In genomic region chr7:149147730-149148653, GRCh38 we compare ENCODE assay signal across 8 cellular contexts. TPM values are rescaled to one million over a fixed set of nuclear protein-coding genes. Genes with fewer than 3 reads are reported as not detected.
DNase-seq lines count a peak whose midpoint lies in the region; ATAC-seq and TF ChIP-seq lines count a peak whose summit lies in the region.

No MANE protein-coding gene starts in this region.

- H3K27me3 ChIP-seq in CD8-positive, alpha-beta T cell (ENCODE audit: insufficient read depth, low read length): no peaks in the 10 kb centered on the region
- H3K27me3 ChIP-seq in heart left ventricle: no peaks in the 10 kb centered on the region
- H3K27me3 ChIP-seq in parathyroid adenoma (ENCODE audit: control insufficient read depth, insufficient read depth, low read length): no peaks in the 10 kb centered on the region
- no peaks in the 10 kb centered on the region for H3K27me3 ChIP-seq in uterus

- no peaks in the 10 kb centered on the region for H3K27me3 Mint-ChIP-seq in CD8-positive, alpha-beta T cell (ENCODE audit: low read depth)
- no peaks in the 10 kb centered on the region for H3K27me3 Mint-ChIP-seq in activated naive CD8-positive, alpha-beta T cell treated with anti-CD3 and anti-CD28 coated beads, Interleukin-2, amount 50 U/mL, for 24 hours

- peak overlapping the region; percentile 100 for H3K4me3 ChIP-seq in CD8-positive, alpha-beta T cell (ENCODE audit: low read depth, low read length)
- peak overlapping the region; percentile 70 to 98 (median 86) for H3K4me3 ChIP-seq in heart left ventricle
- H3K4me3 ChIP-seq in parathyroid adenoma (ENCODE audit: low read depth, low read length): peak overlapping the region; percentile 88
- H3K4me3 ChIP-seq in uterus: peak overlapping the region; percentile 48 to 78

- no peak for TF ChIP-seq CTCF in CD8-positive, alpha-beta T cell (IDR thresholded peaks at IDR 0.05)
- no peak for TF ChIP-seq CTCF in heart left ventricle (IDR thresholded peaks at IDR 0.05)
- no peak for TF ChIP-seq CTCF in parathyroid adenoma (IDR thresholded peaks at IDR 0.05)
- no peak for TF ChIP-seq CTCF in uterus (IDR thresholded peaks at IDR 0.05)

- H3K36me3 Mint-ChIP-seq in CD8-positive, alpha-beta T cell: peaks cover 7% of the 10 kb centered on the region
- peaks cover 7% of the 10 kb centered on the region for H3K36me3 Mint-ChIP-seq in activated naive CD8-positive, alpha-beta T cell treated with anti-CD3 and anti-CD28 coated beads, Interleukin-2, amount 50 U/mL, for 24 hours (ENCODE audit: low read depth)

- peaks cover 23% of the 10 kb centered on the region for H3K4me1 ChIP-seq in CD8-positive, alpha-beta T cell (ENCODE audit: insufficient read depth, low read length)
- peaks cover 0 to 28% (median 13%) of the 10 kb centered on the region in 12 donors for H3K4me1 ChIP-seq in heart left ventricle
- no peaks in the 10 kb centered on the region for H3K4me1 ChIP-seq in parathyroid adenoma
- H3K4me1 ChIP-seq in uterus: no peaks in the 10 kb centered on the region

- POLR2A ChIA-PET in CD8-positive, alpha-beta T cell (lab: Charles Lee): interaction anchor here (0.9 to 3.9 kb wide), 15 partner anchors 9 to 450 kb away, joined by 3 to 61 read pairs (median 4); partner anchors contain the start of genes CUL1, PDIA4, ZNF282 and ZNF425

- 0% methylated on average over 13 to 87 of the region's 87 CpGs for WGBS in heart left ventricle, 4 donors

- peak overlapping the region; percentile 70 for H3K27ac ChIP-seq in CD8-positive, alpha-beta T cell (ENCODE audit: low read depth, low read length)
- H3K27ac ChIP-seq in heart left ventricle (peak overlapping the region; percentile 62 to 95 (median 89)), parathyroid adenoma (peak overlapping the region; percentile 71), uterus (peak overlapping the region; percentile 77 to 86)

- peak overlapping the region; percentile 83 for H3K27ac Mint-ChIP-seq in CD8-positive, alpha-beta T cell
- peak overlapping the region; percentile 72 for H3K27ac Mint-ChIP-seq in activated naive CD8-positive, alpha-beta T cell treated with anti-CD3 and anti-CD28 coated beads, Interleukin-2, amount 50 U/mL, for 24 hours

- CTCF ChIA-PET in CD8-positive, alpha-beta T cell (lab: Charles Lee): interaction anchor here (0.7 to 3.3 kb wide), 22 partner anchors 9 to 339 kb away, joined by 3 to 24 read pairs (median 4); partner anchors contain the start of genes ZNF282, ZNF425, ZNF783 and ZNF786

- peak overlapping the region; percentile 89 for H3K4me3 Mint-ChIP-seq in CD8-positive, alpha-beta T cell
- H3K4me3 Mint-ChIP-seq in activated naive CD8-positive, alpha-beta T cell treated with anti-CD3 and anti-CD28 coated beads, Interleukin-2, amount 50 U/mL, for 24 hours: peak overlapping the region; percentile 96

- no peaks in the 10 kb centered on the region for H3K9me3 Mint-ChIP-seq in CD8-positive, alpha-beta T cell
- no peaks in the 10 kb centered on the region for H3K9me3 Mint-ChIP-seq in activated naive CD8-positive, alpha-beta T cell treated with anti-CD3 and anti-CD28 coated beads, Interleukin-2, amount 50 U/mL, for 24 hours

- peaks cover 38% of the 10 kb centered on the region for H3K79me2 ChIP-seq in parathyroid adenoma

- no peaks in the 10 kb centered on the region for H3K9me3 ChIP-seq in CD8-positive, alpha-beta T cell (ENCODE audit: low read length)
- no peaks in the 10 kb centered on the region for H3K9me3 ChIP-seq in heart left ventricle
- no peaks in the 10 kb centered on the region for H3K9me3 ChIP-seq in parathyroid adenoma (ENCODE audit: control insufficient read depth, low read length)
- no peaks in the 10 kb centered on the region for H3K9me3 ChIP-seq in uterus

- H3K4me1 Mint-ChIP-seq in CD8-positive, alpha-beta T cell (ENCODE audit: low read depth): peaks cover 35% of the 10 kb centered on the region
- peaks cover 35% of the 10 kb centered on the region for H3K4me1 Mint-ChIP-seq in activated naive CD8-positive, alpha-beta T cell treated with anti-CD3 and anti-CD28 coated beads, Interleukin-2, amount 50 U/mL, for 24 hours

- no peaks in the 10 kb centered on the region for H3K36me3 ChIP-seq in CD8-positive, alpha-beta T cell (ENCODE audit: insufficient read depth, low read length)
- H3K36me3 ChIP-seq in heart left ventricle (no peaks in the 10 kb centered on the region), parathyroid adenoma (ENCODE audit: control insufficient read depth, insufficient read depth, low read length) (no peaks in the 10 kb centered on the region), uterus (no peaks in the 10 kb centered on the region)

- peak overlapping the region; percentile 87 for H3K4me2 ChIP-seq in parathyroid adenoma (ENCODE audit: low read length)

- ATAC-seq in CD8-positive, alpha-beta T cell: peak; percentile 54
- ATAC-seq in GM19438 (IDR thresholded peaks at IDR 0.05; ENCODE audit: low read depth, unreplicated experiment) (peak; percentile 30), HG03520 (IDR thresholded peaks at IDR 0.05; ENCODE audit: unreplicated experiment) (peak; percentile 22), heart left ventricle (peak in 3 of 4 donors; percentile 53 to 64 (median 58))
- ATAC-seq in activated naive CD8-positive, alpha-beta T cell treated with anti-CD3 and anti-CD28 coated beads, Interleukin-2, amount 50 U/mL, for 24 hours: peak; percentile 47

- H3K9ac ChIP-seq in parathyroid adenoma: peak overlapping the region; percentile 61

- H2AFZ ChIP-seq in parathyroid adenoma: peak overlapping the region; percentile 91

- DNase-seq in CD8-positive, alpha-beta T cell: peak in 6 of 7 experiments; percentile 29 to 70 (median 57)
- DNase-seq in SK-N-DZ (ENCODE audit: low spot score): peak; percentile 44
- DNase-seq in activated naive CD8-positive, alpha-beta T cell treated with anti-CD3 and anti-CD28 coated beads, Interleukin-2, amount 50 U/mL, for 24 hours: peak; percentile 69
- peak; percentile 37 to 83 (median 52) for DNase-seq in heart left ventricle
- peak in 1 of 2 donors; percentile 35 for DNase-seq in uterus

- intact Hi-C loops in CD8-positive, alpha-beta T cell (cut with DNase I, micrococcal nuclease): loop anchor here (1.0 to 10.0 kb wide), 15 partner anchors 22 to 1577 kb away; partner anchors contain the start of genes PDIA4 (in 2 of the 2), ZNF212 (in 2 of the 2), ZNF282 (in 2 of the 2) and ZNF425 (in 2 of the 2)
- intact Hi-C loops in heart left ventricle (cut with DNase I): loop anchor here in 4 of 10 donors (1.0 to 2.0 kb wide), 2 partner anchors 21 to 22 kb away; partner anchors contain the start of gene ZNF425 (in 4 of the 4)
- intact Hi-C loops in uterus (cut with DNase I; ENCODE audit: low total_unique reads): no loop called here

- TF ChIP-seq POLR2A in heart left ventricle (IDR thresholded peaks at IDR 0.05) (no peak), uterus (IDR thresholded peaks at IDR 0.05) (no peak)

RNA-seq across cellular contexts. Expression of gene ZNF398, which starts 0.7 kb away (rescaled TPM):
- total RNA-seq in CD8-positive, alpha-beta T cell: 10 to 100 TPM; 12.9 to 15.1 TPM
- polyA plus RNA-seq in SK-N-DZ (2014; cell fraction: cytosol; rRNA removed): 8.1 and 12.5 TPM in 2 replicates
- polyA plus RNA-seq in SK-N-DZ (2014; cell fraction: nucleus; rRNA removed): 7.0 and 9.4 TPM in 2 replicates
- total RNA-seq in heart left ventricle: 10 to 100 TPM in 3 of 9 donors, 1 to 10 TPM in 6; 6.5 to 14.4 (median 8.9) TPM
- 1 to 10 TPM; 2.1 to 4.9 TPM for polyA plus RNA-seq in heart left ventricle
- 10 to 100 TPM in 3 of 4 donors, 1 to 10 TPM in 1; 7.6 to 22.6 (median 16.5) TPM for total RNA-seq in uterus

RNA-seq across cellular contexts. Expression of gene ZNF425, which starts 21.9 kb away (rescaled TPM):
- under 1 TPM; 0.52 to 0.56 TPM for total RNA-seq in CD8-positive, alpha-beta T cell
- polyA plus RNA-seq in SK-N-DZ (2014; cell fraction: cytosol; rRNA removed): 2.9 and 3.3 TPM in 2 replicates
- polyA plus RNA-seq in SK-N-DZ (2014; cell fraction: nucleus; rRNA removed): 0.83 and 1.5 TPM in 2 replicates
- total RNA-seq in heart left ventricle (1 to 10 TPM in 3 of 9 donors, under 1 TPM in 6; 0.21 to 1.6 (median 0.92) TPM), uterus (1 to 10 TPM in 2 of 4 donors, under 1 TPM in 1, not detected in 1; 0.77 to 8.8 (median 4.8) TPM)
- polyA plus RNA-seq in heart left ventricle: under 1 TPM; 0.27 to 0.30 TPM

RNA-seq across cellular contexts. Expression of gene ZNF282, which starts 47.4 kb away (rescaled TPM):
- 10 to 100 TPM; 12.5 to 14.9 TPM for total RNA-seq in CD8-positive, alpha-beta T cell
- 15.7 and 20.7 TPM in 2 replicates for polyA plus RNA-seq in SK-N-DZ (2014; cell fraction: cytosol; rRNA removed)
- polyA plus RNA-seq in SK-N-DZ (2014; cell fraction: nucleus; rRNA removed): 17.6 and 21.2 TPM in 2 replicates
- total RNA-seq in heart left ventricle (10 to 100 TPM; 11.0 to 21.4 (median 13.0) TPM), uterus (10 to 100 TPM in 3 of 4 donors, 1 to 10 TPM in 1; 3.2 to 36.4 (median 24.1) TPM)
- polyA plus RNA-seq in heart left ventricle: 10 to 100 TPM in 1 of 2 donors, 1 to 10 TPM in 1; 6.6 to 12.5 TPM

RNA-seq across cellular contexts. Expression of gene ZNF786, which starts 57.5 kb away (rescaled TPM):
- total RNA-seq in CD8-positive, alpha-beta T cell: 1 to 10 TPM; 4.7 to 5.7 TPM
- polyA plus RNA-seq in SK-N-DZ (2014; cell fraction: cytosol; rRNA removed): 6.4 and 7.4 TPM in 2 replicates
- polyA plus RNA-seq in SK-N-DZ (2014; cell fraction: nucleus; rRNA removed): 7.6 and 10.5 TPM in 2 replicates
- total RNA-seq in heart left ventricle (1 to 10 TPM; 2.2 to 5.3 (median 3.0) TPM), uterus (10 to 100 TPM in 2 of 4 donors, 1 to 10 TPM in 2; 3.6 to 13.7 (median 9.7) TPM)
- polyA plus RNA-seq in heart left ventricle: 1 to 10 TPM; 1.4 to 2.6 TPM
